Comparison of ENCODE assay signal across 10 cellular contexts in genomic region chr2:183718246-183718645, GRCh38.
"Had no signal": no experiment of that assay in that cellular context is flagged by ENCODE, and none has a peak within 500 bp of the region (broad histone marks: within the 10 kb centered on the region; RNA-seq: fewer than 3 reads in every experiment).

No MANE protein-coding gene starts in this region.

- ATAC-seq: GM23338, HCT116 had no signal

- H3K36me3 ChIP-seq: HAP-1 had no signal

- H3K4me3 Mint-ChIP-seq: GM23338, H9, HFFc6 had no signal

- H3K4me1 Mint-ChIP-seq: GM23338, H9 had no signal

- H3K4me3 ChIP-seq: GM23248, GM23338, HAP-1 had no signal

- DNase-seq: GM23248, GOT3, H7, H9, HFFc6 had no signal

- H3K4me2 ChIP-seq: GM23338 had no signal

- H3K9me3 ChIP-seq: HAP-1 had no signal

- FAIRE-seq: H1, H54 had no signal

- H3K9ac ChIP-seq: GM23248 had no signal

- H3K27ac ChIP-seq: GM23248 had no signal

- H2AFZ ChIP-seq: GM23248, GM23338 had no signal

- H3K27ac Mint-ChIP-seq: GM23338, H9, HFFc6 had no signal
